Comparison of ENCODE assay signal across 13 cellular contexts in the genomic region with DNA sequence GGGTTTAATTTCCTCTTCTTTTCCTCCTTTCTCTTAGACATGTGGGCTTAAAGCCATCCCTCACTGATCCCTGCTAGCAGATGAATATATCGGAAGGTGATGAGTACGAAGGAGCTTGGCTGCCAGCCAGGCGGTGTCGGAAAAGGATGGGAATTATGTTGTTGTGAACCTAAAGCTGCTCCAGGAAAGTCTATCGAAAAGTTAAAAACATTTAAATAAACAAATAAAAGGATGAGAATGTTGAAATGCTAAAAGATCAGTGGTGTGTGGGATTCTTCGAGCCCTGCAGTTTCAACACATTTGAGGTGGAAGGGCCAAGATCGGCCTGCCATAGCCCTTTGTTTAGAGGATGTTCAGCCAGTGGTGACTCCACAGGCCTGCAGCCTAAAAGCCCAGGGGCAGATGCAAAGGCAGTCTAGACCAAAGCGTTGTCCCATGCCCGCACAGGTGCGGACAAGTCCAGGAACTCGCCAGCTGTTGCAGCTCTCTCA.
DNase-seq lines count a peak whose midpoint lies in the region; ATAC-seq and TF ChIP-seq lines count a peak whose summit lies in the region.
"Had no signal": no experiment of that assay in that cellular context is flagged by ENCODE, and none has a peak within 500 bp of the region (broad histone marks: within the 10 kb centered on the region; RNA-seq: fewer than 3 reads in every experiment).

No MANE protein-coding gene starts in this region.

- H3K27me3 ChIP-seq in mammary epithelial cell (ENCODE audit: insufficient read depth, low read length) (no peaks in the 10 kb centered on the region), thoracic aorta (replicated peaks; ENCODE audit: insufficient read depth) (no peaks in the 10 kb centered on the region)

- peak overlapping the region; percentile 0 for H3K9ac ChIP-seq in mammary epithelial cell (ENCODE audit: insufficient read depth, low read length)

- H3K4me3 ChIP-seq in mammary epithelial cell (replicated peaks in 1 of 3; ENCODE audit: insufficient read depth in 1 of 3, low read depth in 2 of 3, low read length in 3 of 3) = no peak overlapping the region
- no peak overlapping the region for H3K4me3 ChIP-seq in fibroblast of villous mesenchyme (ENCODE audit: low read depth, low read length)
- no peak overlapping the region for H3K4me3 ChIP-seq in thoracic aorta

- dilution Hi-C loops in mammary epithelial cell (cut with HindIII; ENCODE audit: low sequenced_read_pairs) = no loop called here

- CTCF ChIA-PET in mammary epithelial cell (lab: Charles Lee; ENCODE audit: low non-redundant PET) = no interaction called here

- WGBS in mammary epithelial cell (ENCODE audit: low coverage, missing lambda C conversion rate) = under 1% methylated on average over 11 of the region's 11 CpGs

- DNase-seq in DMS 273 (lab: John Stamatoyannopoulos, UW; ENCODE audit: unreplicated experiment) = peak; percentile 33
- DNase-seq in DMS 273 treated with DMSO at 0.1 percent for 48 hours (lab: John Stamatoyannopoulos, UW) = no peak
- DNase-seq in mammary epithelial cell = peak; percentile 95
- peak; percentile 81 for DNase-seq in fibroblast of villous mesenchyme (ENCODE audit: low read depth)
- no peak for DNase-seq in thoracic aorta (ENCODE audit: low spot score)
- DNase-seq in stimulated activated naive CD8-positive, alpha-beta T cell treated with anti-CD3 and anti-CD28 coated beads, Interleukin-15, Interleukin-2, amounts not matched to agents 100 U/mL and 50 U/mL, for 24 hours = no peak
- DNase-seq in cerebellar cortex (ENCODE audit: low spot score) = no peak
- DNase-seq: activated CD4-positive, alpha-beta memory T cell treated with anti-CD3 and anti-CD28 coated beads, Interleukin-2, amount 10 ng/mL, durations not matched to agents 7 days and 5 days; GOT3; islet precursor cell had no signal

- no peaks in the 10 kb centered on the region for H4K20me1 ChIP-seq in mammary epithelial cell (ENCODE audit: insufficient read depth, low read length)

- no peak for TF ChIP-seq CTCF in mammary epithelial cell (conservative IDR thresholded peaks at IDR 0.05 in 1 of 2, IDR thresholded peaks at IDR 0.05 in 1 of 2; ENCODE audit: extremely low read depth in 1 of 2, insufficient read depth in 1 of 2, low read depth in 1 of 2, low read length in 2 of 2)
- TF ChIP-seq CTCF in fibroblast of villous mesenchyme (IDR thresholded peaks at IDR 0.05; ENCODE audit: insufficient read depth, low read depth, low read length) = no peak
- no peak for TF ChIP-seq CTCF in thoracic aorta (IDR thresholded peaks at IDR 0.05)

- no TSS peak for BruUV-seq in mammary epithelial cell (replicated peaks; lab: Mats Ljungman, UMichigan)

- no peaks in the 10 kb centered on the region for H3K36me3 ChIP-seq in mammary epithelial cell (ENCODE audit: insufficient read depth, low read length)
- no peaks in the 10 kb centered on the region for H3K36me3 ChIP-seq in thoracic aorta

- H3K79me2 ChIP-seq in mammary epithelial cell (ENCODE audit: insufficient read depth, low read length) = no peaks in the 10 kb centered on the region

- in situ Hi-C loops in mammary epithelial cell (cut with MboI; ENCODE audit: low sequenced_read_pairs in 2 of 2) = no loop called here

- H3K27ac ChIP-seq in mammary epithelial cell (ENCODE audit: insufficient read depth, low read depth, low read length) (peak overlapping the region; percentile 97), thoracic aorta (peak overlapping the region; percentile 35 to 95)
- H3K27ac ChIP-seq: 22Rv1 had no signal

- no peak for ATAC-seq in thoracic aorta (ENCODE audit: insufficient number of reproducible peaks, low FRiP score, low read depth)
- ATAC-seq in stimulated activated naive CD8-positive, alpha-beta T cell treated with anti-CD3 and anti-CD28 coated beads, Interleukin-15, Interleukin-2, amounts not matched to agents 100 U/mL and 50 U/mL, for 24 hours = no peak
- ATAC-seq in HG03432 (IDR thresholded peaks at IDR 0.05; ENCODE audit: unreplicated experiment) = no peak
- ATAC-seq: activated T-helper 17 cell treated with anti-CD3 and anti-CD28 coated beads, Interleukin-2, amount 50 U/mL, for 72 hours had no signal

- peak overlapping the region; percentile 37 for H2AFZ ChIP-seq in mammary epithelial cell (ENCODE audit: low read depth, low read length)

- H3K4me1 ChIP-seq in mammary epithelial cell (ENCODE audit: insufficient read depth, low read length) (peaks cover 55% of the 10 kb centered on the region), thoracic aorta (ENCODE audit: control insufficient read depth in 1 of 2, low read depth in 2 of 2) (peaks cover 25 to 56% of the 10 kb centered on the region in 2 donors)

- H3K9me3 ChIP-seq in mammary epithelial cell (replicated peaks; ENCODE audit: insufficient read depth, low read length) (peaks cover 4% of the 10 kb centered on the region), thoracic aorta (no peaks in the 10 kb centered on the region)

- H3K4me2 ChIP-seq in mammary epithelial cell (ENCODE audit: insufficient read depth, low read depth, low read length) = peak overlapping the region; percentile 45

- intact Hi-C loops in mammary epithelial cell (cut with micrococcal nuclease) = no loop called here

Comparison
In these comparisons a context has a peak if more than half of its experiments do, and no peak if none do; other contexts are left out.
1. DNase-seq: peak in DMS 273 (single experiment), mammary epithelial cell (single experiment) and fibroblast of villous mesenchyme (single experiment); none in DMS 273 treated with DMSO at 0.1 percent for 48 hours (single experiment), thoracic aorta (single experiment), stimulated activated naive CD8-positive, alpha-beta T cell treated with anti-CD3 and anti-CD28 coated beads, Interleukin-15, Interleukin-2, amounts not matched to agents 100 U/mL and 50 U/mL, for 24 hours (single experiment) and cerebellar cortex (single experiment).